ENCODE assay signal across 1 cellular context in the genomic region with DNA sequence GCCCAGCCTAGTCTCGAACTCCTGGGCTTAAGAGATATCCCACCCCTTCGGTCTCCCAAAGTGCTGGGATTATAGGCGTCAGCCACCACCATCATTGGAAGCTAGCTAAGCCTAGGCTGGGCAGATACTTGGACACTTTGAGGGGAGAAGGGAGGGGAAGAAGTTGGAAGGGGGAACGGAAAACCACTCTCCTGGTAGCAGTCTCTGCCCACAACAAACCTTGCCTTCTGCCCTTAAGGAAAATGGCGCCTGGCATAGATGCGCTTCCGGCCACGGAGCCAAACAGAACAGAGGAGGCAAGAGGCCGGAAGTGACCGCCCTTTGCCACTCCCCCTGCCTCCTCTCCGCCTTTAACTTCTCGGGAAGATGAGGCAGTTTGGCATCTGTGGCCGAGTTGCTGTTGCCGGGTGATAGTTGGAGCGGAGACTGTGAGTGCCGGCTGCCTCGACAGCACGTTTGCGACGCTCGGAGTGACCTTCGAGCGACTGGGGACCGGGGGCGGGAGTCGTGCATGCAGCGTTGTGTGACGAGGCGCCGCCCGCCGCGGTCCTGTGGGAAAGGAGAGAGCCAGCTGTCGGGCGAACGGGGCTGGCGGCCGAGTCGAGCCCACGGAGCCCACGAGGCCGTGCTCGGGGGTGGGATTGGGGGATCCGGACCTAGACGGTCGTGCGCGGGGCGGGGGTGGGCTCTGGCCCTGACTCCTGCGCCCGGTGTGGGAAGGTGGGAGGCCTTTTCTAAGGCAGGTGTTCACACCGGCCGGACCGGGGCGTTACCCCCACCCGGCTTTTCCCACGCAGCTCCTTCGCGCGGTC.
TF ChIP-seq lines count a peak whose summit lies in the region.

A gene (plus strand): TSS at position 327 of the 812 bp plus-strand sequence. CDS start 1,143 bp downstream, outside the sequence.

TF ChIP-seq in H1, 55 proteins besides CTCF, POLR2A, EP300 and RAD21 (continued from another document):
- TF ChIP-seq, protein P1, sequence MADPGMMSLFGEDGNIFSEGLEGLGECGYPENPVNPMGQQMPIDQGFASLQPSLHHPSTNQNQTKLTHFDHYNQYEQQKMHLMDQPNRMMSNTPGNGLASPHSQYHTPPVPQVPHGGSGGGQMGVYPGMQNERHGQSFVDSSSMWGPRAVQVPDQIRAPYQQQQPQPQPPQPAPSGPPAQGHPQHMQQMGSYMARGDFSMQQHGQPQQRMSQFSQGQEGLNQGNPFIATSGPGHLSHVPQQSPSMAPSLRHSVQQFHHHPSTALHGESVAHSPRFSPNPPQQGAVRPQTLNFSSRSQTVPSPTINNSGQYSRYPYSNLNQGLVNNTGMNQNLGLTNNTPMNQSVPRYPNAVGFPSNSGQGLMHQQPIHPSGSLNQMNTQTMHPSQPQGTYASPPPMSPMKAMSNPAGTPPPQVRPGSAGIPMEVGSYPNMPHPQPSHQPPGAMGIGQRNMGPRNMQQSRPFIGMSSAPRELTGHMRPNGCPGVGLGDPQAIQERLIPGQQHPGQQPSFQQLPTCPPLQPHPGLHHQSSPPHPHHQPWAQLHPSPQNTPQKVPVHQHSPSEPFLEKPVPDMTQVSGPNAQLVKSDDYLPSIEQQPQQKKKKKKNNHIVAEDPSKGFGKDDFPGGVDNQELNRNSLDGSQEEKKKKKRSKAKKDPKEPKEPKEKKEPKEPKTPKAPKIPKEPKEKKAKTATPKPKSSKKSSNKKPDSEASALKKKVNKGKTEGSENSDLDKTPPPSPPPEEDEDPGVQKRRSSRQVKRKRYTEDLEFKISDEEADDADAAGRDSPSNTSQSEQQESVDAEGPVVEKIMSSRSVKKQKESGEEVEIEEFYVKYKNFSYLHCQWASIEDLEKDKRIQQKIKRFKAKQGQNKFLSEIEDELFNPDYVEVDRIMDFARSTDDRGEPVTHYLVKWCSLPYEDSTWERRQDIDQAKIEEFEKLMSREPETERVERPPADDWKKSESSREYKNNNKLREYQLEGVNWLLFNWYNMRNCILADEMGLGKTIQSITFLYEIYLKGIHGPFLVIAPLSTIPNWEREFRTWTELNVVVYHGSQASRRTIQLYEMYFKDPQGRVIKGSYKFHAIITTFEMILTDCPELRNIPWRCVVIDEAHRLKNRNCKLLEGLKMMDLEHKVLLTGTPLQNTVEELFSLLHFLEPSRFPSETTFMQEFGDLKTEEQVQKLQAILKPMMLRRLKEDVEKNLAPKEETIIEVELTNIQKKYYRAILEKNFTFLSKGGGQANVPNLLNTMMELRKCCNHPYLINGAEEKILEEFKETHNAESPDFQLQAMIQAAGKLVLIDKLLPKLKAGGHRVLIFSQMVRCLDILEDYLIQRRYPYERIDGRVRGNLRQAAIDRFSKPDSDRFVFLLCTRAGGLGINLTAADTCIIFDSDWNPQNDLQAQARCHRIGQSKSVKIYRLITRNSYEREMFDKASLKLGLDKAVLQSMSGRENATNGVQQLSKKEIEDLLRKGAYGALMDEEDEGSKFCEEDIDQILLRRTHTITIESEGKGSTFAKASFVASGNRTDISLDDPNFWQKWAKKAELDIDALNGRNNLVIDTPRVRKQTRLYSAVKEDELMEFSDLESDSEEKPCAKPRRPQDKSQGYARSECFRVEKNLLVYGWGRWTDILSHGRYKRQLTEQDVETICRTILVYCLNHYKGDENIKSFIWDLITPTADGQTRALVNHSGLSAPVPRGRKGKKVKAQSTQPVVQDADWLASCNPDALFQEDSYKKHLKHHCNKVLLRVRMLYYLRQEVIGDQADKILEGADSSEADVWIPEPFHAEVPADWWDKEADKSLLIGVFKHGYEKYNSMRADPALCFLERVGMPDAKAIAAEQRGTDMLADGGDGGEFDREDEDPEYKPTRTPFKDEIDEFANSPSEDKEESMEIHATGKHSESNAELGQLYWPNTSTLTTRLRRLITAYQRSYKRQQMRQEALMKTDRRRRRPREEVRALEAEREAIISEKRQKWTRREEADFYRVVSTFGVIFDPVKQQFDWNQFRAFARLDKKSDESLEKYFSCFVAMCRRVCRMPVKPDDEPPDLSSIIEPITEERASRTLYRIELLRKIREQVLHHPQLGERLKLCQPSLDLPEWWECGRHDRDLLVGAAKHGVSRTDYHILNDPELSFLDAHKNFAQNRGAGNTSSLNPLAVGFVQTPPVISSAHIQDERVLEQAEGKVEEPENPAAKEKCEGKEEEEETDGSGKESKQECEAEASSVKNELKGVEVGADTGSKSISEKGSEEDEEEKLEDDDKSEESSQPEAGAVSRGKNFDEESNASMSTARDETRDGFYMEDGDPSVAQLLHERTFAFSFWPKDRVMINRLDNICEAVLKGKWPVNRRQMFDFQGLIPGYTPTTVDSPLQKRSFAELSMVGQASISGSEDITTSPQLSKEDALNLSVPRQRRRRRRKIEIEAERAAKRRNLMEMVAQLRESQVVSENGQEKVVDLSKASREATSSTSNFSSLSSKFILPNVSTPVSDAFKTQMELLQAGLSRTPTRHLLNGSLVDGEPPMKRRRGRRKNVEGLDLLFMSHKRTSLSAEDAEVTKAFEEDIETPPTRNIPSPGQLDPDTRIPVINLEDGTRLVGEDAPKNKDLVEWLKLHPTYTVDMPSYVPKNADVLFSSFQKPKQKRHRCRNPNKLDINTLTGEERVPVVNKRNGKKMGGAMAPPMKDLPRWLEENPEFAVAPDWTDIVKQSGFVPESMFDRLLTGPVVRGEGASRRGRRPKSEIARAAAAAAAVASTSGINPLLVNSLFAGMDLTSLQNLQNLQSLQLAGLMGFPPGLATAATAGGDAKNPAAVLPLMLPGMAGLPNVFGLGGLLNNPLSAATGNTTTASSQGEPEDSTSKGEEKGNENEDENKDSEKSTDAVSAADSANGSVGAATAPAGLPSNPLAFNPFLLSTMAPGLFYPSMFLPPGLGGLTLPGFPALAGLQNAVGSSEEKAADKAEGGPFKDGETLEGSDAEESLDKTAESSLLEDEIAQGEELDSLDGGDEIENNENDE (IDR thresholded peaks at IDR 0.05; ENCODE audit: insufficient replicate concordance, low read length), result no peak
- TF ChIP-seq KDM5A (IDR thresholded peaks at IDR 0.05; ENCODE audit: low read length) (no peak), BACH1 (IDR thresholded peaks at IDR 0.05; ENCODE audit: low read length) (no peak), SP4 (IDR thresholded peaks at IDR 0.05; ENCODE audit: low read length) (no peak), ZNF274 (IDR thresholded peaks at IDR 0.05; ENCODE audit: borderline replicate concordance, extremely low read depth, low read length) (no peak), NRF1 (IDR thresholded peaks at IDR 0.05; ENCODE audit: low read depth, low read length) (no peak), SUZ12 (IDR thresholded peaks at IDR 0.05; ENCODE audit: low read length) (no peak), RNF2 (IDR thresholded peaks at IDR 0.05; ENCODE audit: borderline replicate concordance, low read depth, low read length, missing control alignments, poor library complexity, severe bottlenecking) (no peak), HDAC2 (IDR thresholded peaks at IDR 0.05; ENCODE audit: borderline replicate concordance in 1 of 2, low read depth in 2 of 2, low read length in 2 of 2) (no peak), CHD1 (IDR thresholded peaks at IDR 0.05; ENCODE audit: low read depth, low read length) (no peak), POU5F1 (IDR thresholded peaks at IDR 0.05; ENCODE audit: low read depth, low read length) (no peak), SRF (IDR thresholded peaks at IDR 0.05; ENCODE audit: low read depth, low read length) (no peak), FOSL1 (IDR thresholded peaks at IDR 0.05; ENCODE audit: insufficient read depth, low read depth, low read length) (no peak), JUN (IDR thresholded peaks at IDR 0.05; ENCODE audit: low read depth, low read length) (no peak), BCL11A (IDR thresholded peaks at IDR 0.05; ENCODE audit: low read depth in 2 of 2, low read length in 2 of 2) (no peak), EZH2 (IDR thresholded peaks at IDR 0.05; ENCODE audit: low read depth, low read length, severe bottlenecking) (no peak), KDM1A (IDR thresholded peaks at IDR 0.05; ENCODE audit: borderline replicate concordance, low read length) (no peak), SIX5 (IDR thresholded peaks at IDR 0.05; ENCODE audit: low read depth, low read length) (peak; percentile 37; the same call in 1 of the 2 replicates), TCF12 (IDR thresholded peaks at IDR 0.05; ENCODE audit: low read depth, low read length) (no peak), CREB1 (IDR thresholded peaks at IDR 0.05) (peak; percentile 71), PHF8 (conservative IDR thresholded peaks at IDR 0.05; ENCODE audit: low read depth, low read length) (peak; percentile 47; the same call in 1 of the 2 replicates), SAP30 (IDR thresholded peaks at IDR 0.05; ENCODE audit: insufficient read depth, insufficient replicate concordance, low read length) (no peak), POLR2AphosphoS5 (IDR thresholded peaks at IDR 0.05; ENCODE audit: low read depth, low read length) (peak; percentile 81), ASH2L (IDR thresholded peaks at IDR 0.05; ENCODE audit: low read length) (peak; percentile 87), SIRT6 (IDR thresholded peaks at IDR 0.05; ENCODE audit: low read length) (no peak), SIN3A (conservative IDR thresholded peaks at IDR 0.05 in 1 of 2, IDR thresholded peaks at IDR 0.05 in 1 of 2; ENCODE audit: low read depth in 1 of 2, low read length in 2 of 2) (peak in 1 of 2 experiments; percentile 76; a peak in 1 of 4 replicates), BRCA1 (IDR thresholded peaks at IDR 0.05; ENCODE audit: low read depth, low read length) (no peak), CBX8 (IDR thresholded peaks at IDR 0.05; ENCODE audit: borderline replicate concordance, low read depth, low read length) (no peak), GTF2F1 (IDR thresholded peaks at IDR 0.05; ENCODE audit: borderline replicate concordance, low read depth, low read length) (no peak), TAF1 (IDR thresholded peaks at IDR 0.05; ENCODE audit: low read depth, low read length) (peak; percentile 86), CBX5 (IDR thresholded peaks at IDR 0.05; ENCODE audit: low read depth, low read length) (no peak), KDM4A (IDR thresholded peaks at IDR 0.05; ENCODE audit: low read depth, low read length, severe bottlenecking) (peak; percentile 83), MAFK (IDR thresholded peaks at IDR 0.05; ENCODE audit: low read depth, low read length) (no peak), TBP (IDR thresholded peaks at IDR 0.05; ENCODE audit: low read depth, low read length) (peak; percentile 83), JUND (IDR thresholded peaks at IDR 0.05; ENCODE audit: low read length) (no peak), GABPA (IDR thresholded peaks at IDR 0.05; ENCODE audit: borderline replicate concordance, insufficient read depth, low read length) (peak; percentile 91), SP1 (IDR thresholded peaks at IDR 0.05; ENCODE audit: low read depth, low read length) (no peak), TAF7 (optimal IDR thresholded peaks at IDR 0.05; ENCODE audit: borderline replicate concordance, low read depth, low read length) (peak; percentile 40), RFX5 (IDR thresholded peaks at IDR 0.05; ENCODE audit: borderline replicate concordance, low read depth, low read length) (no peak), YY1 (IDR thresholded peaks at IDR 0.05; ENCODE audit: low read depth, low read length) (peak; percentile 99), CTBP2 (IDR thresholded peaks at IDR 0.05; ENCODE audit: borderline replicate concordance, insufficient read depth, insufficient read length, low read length) (no peak), NANOG (IDR thresholded peaks at IDR 0.05; ENCODE audit: insufficient read depth, low read depth, low read length, poor library complexity, severe bottlenecking) (no peak)
- TF ChIP-seq, protein P2, sequence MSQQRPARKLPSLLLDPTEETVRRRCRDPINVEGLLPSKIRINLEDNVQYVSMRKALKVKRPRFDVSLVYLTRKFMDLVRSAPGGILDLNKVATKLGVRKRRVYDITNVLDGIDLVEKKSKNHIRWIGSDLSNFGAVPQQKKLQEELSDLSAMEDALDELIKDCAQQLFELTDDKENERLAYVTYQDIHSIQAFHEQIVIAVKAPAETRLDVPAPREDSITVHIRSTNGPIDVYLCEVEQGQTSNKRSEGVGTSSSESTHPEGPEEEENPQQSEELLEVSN (IDR thresholded peaks at IDR 0.05), result peak; percentile 79
- TF ChIP-seq, protein P3, sequence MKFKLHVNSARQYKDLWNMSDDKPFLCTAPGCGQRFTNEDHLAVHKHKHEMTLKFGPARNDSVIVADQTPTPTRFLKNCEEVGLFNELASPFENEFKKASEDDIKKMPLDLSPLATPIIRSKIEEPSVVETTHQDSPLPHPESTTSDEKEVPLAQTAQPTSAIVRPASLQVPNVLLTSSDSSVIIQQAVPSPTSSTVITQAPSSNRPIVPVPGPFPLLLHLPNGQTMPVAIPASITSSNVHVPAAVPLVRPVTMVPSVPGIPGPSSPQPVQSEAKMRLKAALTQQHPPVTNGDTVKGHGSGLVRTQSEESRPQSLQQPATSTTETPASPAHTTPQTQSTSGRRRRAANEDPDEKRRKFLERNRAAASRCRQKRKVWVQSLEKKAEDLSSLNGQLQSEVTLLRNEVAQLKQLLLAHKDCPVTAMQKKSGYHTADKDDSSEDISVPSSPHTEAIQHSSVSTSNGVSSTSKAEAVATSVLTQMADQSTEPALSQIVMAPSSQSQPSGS (IDR thresholded peaks at IDR 0.05; ENCODE audit: low read length), result 0 out of 2 replicates have a peak, but pooled peaks have one; percentile 50
- TF ChIP-seq, protein P4, sequence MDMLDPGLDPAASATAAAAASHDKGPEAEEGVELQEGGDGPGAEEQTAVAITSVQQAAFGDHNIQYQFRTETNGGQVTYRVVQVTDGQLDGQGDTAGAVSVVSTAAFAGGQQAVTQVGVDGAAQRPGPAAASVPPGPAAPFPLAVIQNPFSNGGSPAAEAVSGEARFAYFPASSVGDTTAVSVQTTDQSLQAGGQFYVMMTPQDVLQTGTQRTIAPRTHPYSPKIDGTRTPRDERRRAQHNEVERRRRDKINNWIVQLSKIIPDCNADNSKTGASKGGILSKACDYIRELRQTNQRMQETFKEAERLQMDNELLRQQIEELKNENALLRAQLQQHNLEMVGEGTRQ (IDR thresholded peaks at IDR 0.05; ENCODE audit: low read length), result no peak
